18 cellular contexts compared by ENCODE assay signal in genomic region chr5:84635235-84636055, GRCh38.
"Had no signal": no experiment of that assay in that cellular context is flagged by ENCODE, and none has a peak within 500 bp of the region (broad histone marks: within the 10 kb centered on the region; RNA-seq: fewer than 3 reads in every experiment).

No MANE protein-coding gene starts in this region.

- H3K4me1 ChIP-seq: adrenal gland, left lung, suprapubic skin had no signal

- ATAC-seq: activated T-helper 17 cell treated with anti-CD3 and anti-CD28 coated beads, Interleukin-2, amount 50 U/mL, for 72 hours; left lung had no signal

- H3K27ac ChIP-seq: adrenal gland, cardiac muscle cell, left lung, ovary, SK-N-MC, suprapubic skin, VCaP had no signal

- FAIRE-seq: colon, endometrium, keratinocyte had no signal

- H3K4me3 ChIP-seq: adrenal gland, cardiac muscle cell, left lung, ovary, SK-N-MC, suprapubic skin had no signal

- H3K9me3 ChIP-seq: adrenal gland, ovary, suprapubic skin had no signal

- H3K36me3 ChIP-seq: adrenal gland, cardiac muscle cell, left lung, ovary, suprapubic skin had no signal

- H3K27me3 ChIP-seq: adrenal gland, cardiac muscle cell, left lung, ovary, suprapubic skin had no signal

- DNase-seq: activated CD4-positive, alpha-beta T cell treated with anti-CD3 and anti-CD28 coated beads, Interleukin-2, amount 50 U/mL, for 48 hours; activated naive CD4-positive, alpha-beta T cell treated with anti-CD3 and anti-CD28 coated beads, Interleukin-2, amount 10 ng/mL, durations not matched to agents 7 days and 5 days; adrenal gland; hippocampal formation; ovary; stimulated activated CD4-positive, alpha-beta T cell treated with anti-CD3 and anti-CD28 coated beads, Interleukin-2, amount 100 ng/mL, for 48 hours; stimulated activated naive CD4-positive, alpha-beta T cell; T-helper 1 cell; trophoblast cell had no signal
